15 cellular contexts compared by ENCODE assay signal in genomic region chr10:2576892-2577291, GRCh38.
DNase-seq lines count a peak whose midpoint lies in the region; ATAC-seq and TF ChIP-seq lines count a peak whose summit lies in the region.
"Had no signal": no experiment of that assay in that cellular context is flagged by ENCODE, and none has a peak within 500 bp of the region (broad histone marks: within the 10 kb centered on the region; RNA-seq: fewer than 3 reads in every experiment).

No MANE protein-coding gene starts in this region.

- H2BK120ac ChIP-seq in mesendoderm (ENCODE audit: low read depth, low read length): no peak overlapping the region

- no peaks in the 10 kb centered on the region for H3K79me1 ChIP-seq in mesendoderm (ENCODE audit: low read length)

- peaks cover 1% of the 10 kb centered on the region for H3K4me1 ChIP-seq in mesendoderm (ENCODE audit: control insufficient read depth, low read depth, low read length)
- H3K4me1 ChIP-seq: BLaER1 had no signal

- WGBS in mesendoderm (ENCODE audit: extremely low coverage, insufficient coverage, low lambda C conversion rate): no CpG with 5 or more reads among the region's 3 CpGs

- H3K4me2 ChIP-seq in mesendoderm (ENCODE audit: low read length): no peak overlapping the region
- H3K4me2 ChIP-seq: BLaER1 had no signal

- H3K36me3 ChIP-seq in mesendoderm (ENCODE audit: control insufficient read depth, insufficient read depth, low read length): no peaks in the 10 kb centered on the region
- H3K36me3 ChIP-seq: BLaER1 had no signal

- peak; percentile 75 for ATAC-seq in WTC11
- no peak for ATAC-seq in HG02870 (IDR thresholded peaks at IDR 0.05; ENCODE audit: unreplicated experiment)
- ATAC-seq in HG03095 (IDR thresholded peaks at IDR 0.05; ENCODE audit: unreplicated experiment): no peak

- no peaks in the 10 kb centered on the region for H3K79me2 ChIP-seq in mesendoderm (ENCODE audit: control insufficient read depth, insufficient read depth, low read length)

- H3K9me3 Mint-ChIP-seq in WTC11: peaks cover 5% of the 10 kb centered on the region
- H3K9me3 Mint-ChIP-seq: CD4-positive, alpha-beta memory T cell had no signal

- no peaks in the 10 kb centered on the region for H3K27me3 ChIP-seq in mesendoderm (ENCODE audit: insufficient read depth, low read length, poor library complexity)
- H3K27me3 ChIP-seq: BLaER1 had no signal

- H3K4me3 Mint-ChIP-seq in WTC11: no peak overlapping the region
- H3K4me3 Mint-ChIP-seq: CD14-positive monocyte; CD4-positive, alpha-beta memory T cell had no signal

- H3K9ac ChIP-seq in mesendoderm (ENCODE audit: low read length): no peak overlapping the region
- H3K9ac ChIP-seq: BLaER1, GM23248 had no signal

- H4K5ac ChIP-seq in mesendoderm (ENCODE audit: low read length): no peak overlapping the region

- TF ChIP-seq CTCF in WTC11 (IDR thresholded peaks at IDR 0.05): no peak

- no peak overlapping the region for H3K4me3 ChIP-seq in mesendoderm (ENCODE audit: low read length)
- H3K4me3 ChIP-seq: BLaER1, GM23248 had no signal

- H3K18ac ChIP-seq in mesendoderm (ENCODE audit: low read length): no peak overlapping the region

- H3K23ac ChIP-seq in mesendoderm (ENCODE audit: low read length): no peak overlapping the region

- no peak overlapping the region for H3K4ac ChIP-seq in mesendoderm (ENCODE audit: low read depth, low read length)

- no peaks in the 10 kb centered on the region for H3K36me3 Mint-ChIP-seq in WTC11
- H3K36me3 Mint-ChIP-seq: CD14-positive monocyte; CD4-positive, alpha-beta memory T cell had no signal

- H2BK15ac ChIP-seq in mesendoderm (replicated peaks; ENCODE audit: low read depth): no peak overlapping the region

- peaks cover 36% of the 10 kb centered on the region for H3K4me1 Mint-ChIP-seq in WTC11
- H3K4me1 Mint-ChIP-seq: CD14-positive monocyte; CD4-positive, alpha-beta memory T cell had no signal

- H3K56ac ChIP-seq in mesendoderm (ENCODE audit: low read length): no peak overlapping the region

- H3K27ac Mint-ChIP-seq in WTC11: no peak overlapping the region
- H3K27ac Mint-ChIP-seq: CD14-positive monocyte; CD4-positive, alpha-beta memory T cell had no signal

- peaks cover 4% of the 10 kb centered on the region; the same call in 1 of the 2 replicates for H3K27me3 Mint-ChIP-seq in WTC11 (ENCODE audit: low read depth)

- POLR2A ChIA-PET in WTC11 (lab: Charles Lee): interaction anchor here (0.6 kb wide), 1 partner anchor 1997 kb away, joined by 3 read pairs; no protein-coding TSS in a partner anchor

- H2BK5ac ChIP-seq in mesendoderm (ENCODE audit: low read length): no peak overlapping the region

- no peak overlapping the region for H4K8ac ChIP-seq in mesendoderm (ENCODE audit: low read depth, low read length)

- H3K27ac ChIP-seq in mesendoderm (ENCODE audit: low read depth, low read length): no peak overlapping the region
- H3K27ac ChIP-seq: BLaER1, GM23248 had no signal

- CTCF ChIA-PET in WTC11 (lab: Charles Lee): interaction anchor here (1.2 kb wide), 1 partner anchor 42 kb away, joined by 4 read pairs; no protein-coding TSS in a partner anchor

- H2AK5ac ChIP-seq in mesendoderm (ENCODE audit: low read length): no peak overlapping the region

- DNase-seq in NCI-H748 (lab: John Stamatoyannopoulos, UW; ENCODE audit: unreplicated experiment): peak; percentile 15
- DNase-seq in NCI-H748 treated with DMSO at 0.1 percent for 48 hours (lab: John Stamatoyannopoulos, UW): no peak
- no peak for DNase-seq in WTC11 (ENCODE audit: low spot score)
- peak; percentile 25 for DNase-seq in mesendoderm
- no peak for DNase-seq in germinal center (ENCODE audit: low spot score)
- DNase-seq: 8988T; CD4-positive, alpha-beta memory T cell; DMS153; DMS79; GM23248; H7 had no signal

TF ChIP-seq in WTC11, 78 proteins besides CTCF, POLR2A, EP300 and RAD21:
- TF ChIP-seq ZNF138 (CRISPR knock-in tag; conservative IDR thresholded peaks at IDR 0.05) (no peak), ATF3 (CRISPR knock-in tag; conservative IDR thresholded peaks at IDR 0.05) (no peak), ZMAT4 (CRISPR knock-in tag; IDR thresholded peaks at IDR 0.05) (no peak), JUN (CRISPR knock-in tag; IDR thresholded peaks at IDR 0.05) (no peak), MLX (CRISPR knock-in tag; IDR thresholded peaks at IDR 0.05) (no peak), ZNF219 (CRISPR knock-in tag; IDR thresholded peaks at IDR 0.05; ENCODE audit: borderline replicate concordance) (no peak), MYBL2 (CRISPR knock-in tag; IDR thresholded peaks at IDR 0.05) (no peak), HMGXB4 (CRISPR knock-in tag; IDR thresholded peaks at IDR 0.05) (no peak)
TF ChIP-seq in WTC11: peak in this region for 0.

Comparison
In these comparisons a context has a peak if more than half of its experiments do, and no peak if none do; other contexts are left out.
1. DNase-seq: peak in NCI-H748 (single experiment) and mesendoderm (single experiment); none in NCI-H748 treated with DMSO at 0.1 percent for 48 hours (single experiment), WTC11 (single experiment) and germinal center (single experiment).